Comparison of ENCODE assay signal across 15 cellular contexts in the genomic region with DNA sequence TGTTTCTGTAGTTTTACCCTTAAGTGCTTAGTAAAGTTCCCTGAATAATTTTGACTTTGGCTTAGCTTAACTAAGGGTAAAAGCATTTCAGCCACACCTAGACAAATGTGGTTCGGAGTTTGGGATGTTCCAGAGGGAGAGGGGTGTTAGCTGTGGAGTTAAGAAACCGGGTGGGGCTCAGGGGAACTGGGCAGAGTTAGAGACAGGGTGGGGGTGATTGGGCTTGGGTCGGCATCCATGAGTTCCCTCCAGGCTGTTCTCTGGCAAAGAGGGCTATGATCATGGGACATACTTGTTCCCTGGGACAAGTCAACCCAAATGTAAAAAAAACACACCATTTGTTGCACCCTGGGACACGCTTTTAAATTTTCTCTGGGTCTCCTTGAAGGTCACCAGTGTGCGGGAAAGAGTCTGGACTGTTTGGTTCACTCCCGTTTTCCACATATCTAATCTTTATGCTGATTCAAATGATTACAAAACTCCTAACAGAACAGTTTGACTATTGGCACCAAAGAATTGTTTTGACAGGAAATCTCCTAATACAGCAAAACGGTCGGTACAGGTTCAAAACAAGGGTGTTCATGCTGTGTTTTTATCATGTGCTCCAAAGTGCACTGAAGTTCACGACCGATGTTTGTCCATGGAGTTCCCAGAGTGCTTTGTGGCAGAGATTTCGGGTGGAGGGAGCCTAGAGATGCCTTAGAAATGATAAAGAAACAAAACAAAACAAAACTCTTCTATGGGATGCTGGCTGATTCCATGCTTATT. TPM values are rescaled to one million over a fixed set of nuclear protein-coding genes. Genes with fewer than 3 reads are reported as not detected.
"Had no signal": no experiment of that assay in that cellular context is flagged by ENCODE, and none has a peak within 500 bp of the region (broad histone marks: within the 10 kb centered on the region; RNA-seq: fewer than 3 reads in every experiment).

No MANE protein-coding gene starts in this region.

- H3K9me3 Mint-ChIP-seq: immature natural killer cell had no signal

- ATAC-seq: body of pancreas had no signal

- H3K36me3 Mint-ChIP-seq: activated CD4-positive, alpha-beta memory T cell treated with anti-CD3 and anti-CD28 coated beads for 36 hours; activated naive CD8-positive, alpha-beta T cell; immature natural killer cell had no signal

- H3K27me3 Mint-ChIP-seq: activated CD4-positive, alpha-beta memory T cell treated with anti-CD3 and anti-CD28 coated beads for 36 hours; activated naive CD8-positive, alpha-beta T cell; stimulated activated naive CD8-positive, alpha-beta T cell treated with anti-CD3 and anti-CD28 coated beads, Interleukin-15, Interleukin-2, amounts not matched to agents 100 ng/mL and 50 ng/mL, for 24 hours had no signal

- DNase-seq: activated CD4-positive, alpha-beta memory T cell treated with anti-CD3 and anti-CD28 coated beads for 36 hours; activated T-cell treated with anti-CD3 and anti-CD28 coated beads for 4 hours; amygdala; body of pancreas; caudate nucleus; heart right ventricle; immature natural killer cell; midbrain; stimulated activated CD4-positive, alpha-beta T cell treated with anti-CD3 and anti-CD28 coated beads, Interleukin-2, amount 100 ng/mL, for 24 hours; trophoblast cell; WERI-Rb-1 had no signal

- H3K4me1 ChIP-seq: body of pancreas had no signal

- H3K27ac Mint-ChIP-seq: activated CD4-positive, alpha-beta memory T cell treated with anti-CD3 and anti-CD28 coated beads for 36 hours; activated naive CD8-positive, alpha-beta T cell; immature natural killer cell; stimulated activated naive CD8-positive, alpha-beta T cell treated with anti-CD3 and anti-CD28 coated beads, Interleukin-15, Interleukin-2, amounts not matched to agents 100 ng/mL and 50 ng/mL, for 24 hours had no signal

- H3K4me3 ChIP-seq: body of pancreas, heart right ventricle, SK-N-MC had no signal

- H3K27ac ChIP-seq: body of pancreas, heart right ventricle, SK-N-MC, WERI-Rb-1 had no signal

- H3K36me3 ChIP-seq: heart right ventricle, WERI-Rb-1 had no signal

- H3K9me3 ChIP-seq: heart right ventricle had no signal

- H3K4me3 Mint-ChIP-seq: activated CD4-positive, alpha-beta memory T cell treated with anti-CD3 and anti-CD28 coated beads for 36 hours; activated naive CD8-positive, alpha-beta T cell; immature natural killer cell; stimulated activated naive CD8-positive, alpha-beta T cell treated with anti-CD3 and anti-CD28 coated beads, Interleukin-15, Interleukin-2, amounts not matched to agents 100 ng/mL and 50 ng/mL, for 24 hours had no signal

- H3K27me3 ChIP-seq: body of pancreas, heart right ventricle had no signal

RNA-seq across cellular contexts. Expression of a gene that starts 56.5 kb away (rescaled TPM):
- total RNA-seq: activated CD4-positive, alpha-beta memory T cell treated with anti-CD3 and anti-CD28 coated beads for 36 hours; T-helper 2 cell treated with Interferon-gamma antibody and Interleukin-4, amounts not matched to agents 100 ng/mL and 5 ng/mL, for 36 hours had no signal
